ENCODE assay signal across 8 cellular contexts in genomic region chr1:151340870-151341754, GRCh38. TPM values are rescaled to one million over a fixed set of nuclear protein-coding genes. Genes with fewer than 3 reads are reported as not detected.
DNase-seq lines count a peak whose midpoint lies in the region; ATAC-seq, FAIRE-seq and TF ChIP-seq lines count a peak whose summit lies in the region.

No MANE protein-coding gene starts in this region.

- peaks cover 25% of the 10 kb centered on the region for H3K4me1 Mint-ChIP-seq in activated CD4-positive, alpha-beta memory T cell treated with anti-CD3 and anti-CD28 coated beads for 36 hours (ENCODE audit: low read depth)
- H3K4me1 Mint-ChIP-seq in mesothelial cell of epicardium: peaks cover 15% of the 10 kb centered on the region

- TF ChIP-seq CTCF in mesothelial cell of epicardium (IDR thresholded peaks at IDR 0.05; ENCODE audit: unreplicated experiment): peak; percentile 77
- peak in 5 of 7 experiments; percentile 52 to 88 (median 72) for TF ChIP-seq CTCF in stomach (IDR thresholded peaks at IDR 0.05)

- H3K27me3 ChIP-seq in stomach: no peaks in the 10 kb centered on the region

- H3K36me3 Mint-ChIP-seq in activated CD4-positive, alpha-beta memory T cell treated with anti-CD3 and anti-CD28 coated beads for 36 hours: peaks cover 12% of the 10 kb centered on the region
- H3K36me3 Mint-ChIP-seq in mesothelial cell of epicardium: peaks cover 18% of the 10 kb centered on the region

- H3K27me3 Mint-ChIP-seq in activated CD4-positive, alpha-beta memory T cell treated with anti-CD3 and anti-CD28 coated beads for 36 hours: no peaks in the 10 kb centered on the region
- no peaks in the 10 kb centered on the region for H3K27me3 Mint-ChIP-seq in mesothelial cell of epicardium (ENCODE audit: low read depth)

- no peak overlapping the region for H3K4me3 Mint-ChIP-seq in activated CD4-positive, alpha-beta memory T cell treated with anti-CD3 and anti-CD28 coated beads for 36 hours
- H3K4me3 Mint-ChIP-seq in mesothelial cell of epicardium: no peak overlapping the region

- peak; percentile 31 for FAIRE-seq in endometrium (lab: Jason Lieb, UNC)

- H3K4me3 ChIP-seq in stomach: no peak overlapping the region

- intact Hi-C loops in activated CD4-positive, alpha-beta memory T cell treated with anti-CD3 and anti-CD28 coated beads for 36 hours (cut with micrococcal nuclease): loop anchor here (1.0 to 10.0 kb wide), 3 partner anchors 40 to 424 kb away; partner anchors contain the start of genes MRPL9 and ZNF687
- intact Hi-C loops in stomach (cut with DNase I; ENCODE audit: low total_unique reads): loop anchor here (5.0 kb wide), 1 partner anchor 39 kb away; no protein-coding TSS in a partner anchor

- CTCF ChIA-PET in activated CD4-positive, alpha-beta memory T cell treated with anti-CD3 and anti-CD28 coated beads for 36 hours (lab: Charles Lee): interaction anchor here (0.5 to 11.2 kb wide), 49 partner anchors 8 to 543 kb away, joined by 3 to 229 read pairs (median 4); partner anchors contain the start of genes C1orf56, PI4KB, PIP5K1A and PSMD4

- POLR2A ChIA-PET in activated CD4-positive, alpha-beta memory T cell treated with anti-CD3 and anti-CD28 coated beads for 36 hours (lab: Charles Lee): interaction anchor here (0.7 to 1.6 kb wide), 12 partner anchors 14 to 59 kb away, joined by 3 to 10 read pairs (median 4); partner anchors contain the start of genes PI4KB and ZNF687

- peak overlapping the region; percentile 29 for H3K27ac Mint-ChIP-seq in activated CD4-positive, alpha-beta memory T cell treated with anti-CD3 and anti-CD28 coated beads for 36 hours
- peak overlapping the region; percentile 24 for H3K27ac Mint-ChIP-seq in mesothelial cell of epicardium

- no peaks in the 10 kb centered on the region for H3K9me3 ChIP-seq in stomach

- peaks cover 22 to 37% (median 36%) of the 10 kb centered on the region in 4 donors for H3K36me3 ChIP-seq in stomach

- TF ChIP-seq POLR2A in stomach (IDR thresholded peaks at IDR 0.05): no peak

- no peak for ATAC-seq in HG02840 (IDR thresholded peaks at IDR 0.05; ENCODE audit: low FRiP score, unreplicated experiment)

- DNase-seq in EL (peak; percentile 88), HS-27A (ENCODE audit: low read depth) (peak; percentile 51), NCI-H748 (lab: John Stamatoyannopoulos, UW; ENCODE audit: unreplicated experiment) (peak; percentile 81), mesothelial cell of epicardium (ENCODE audit: low spot score in 2 of 2, unreplicated experiment in 2 of 2) (no peak), stomach (no peak)
- peak; percentile 63 for DNase-seq in activated CD4-positive, alpha-beta memory T cell treated with anti-CD3 and anti-CD28 coated beads for 36 hours

- no peak for TF ChIP-seq EP300 in stomach (IDR thresholded peaks at IDR 0.05)

- H3K27ac ChIP-seq in stomach: peak overlapping the region in 4 of 5 donors; percentile 38 to 63 (median 51)

- no peaks in the 10 kb centered on the region for H3K9me3 Mint-ChIP-seq in activated CD4-positive, alpha-beta memory T cell treated with anti-CD3 and anti-CD28 coated beads for 36 hours
- no peaks in the 10 kb centered on the region for H3K9me3 Mint-ChIP-seq in mesothelial cell of epicardium

- 20 to 32% (median 28%) methylated on average over 7 of the region's 7 CpGs for WGBS in stomach, 5 donors

- H3K4me1 ChIP-seq in stomach: peaks cover 4 to 27% (median 17%) of the 10 kb centered on the region in 4 donors

RNA-seq across cellular contexts. Expression of gene RFX5, which starts 5.9 kb away (rescaled TPM):
- 10 to 100 TPM; 64.7 to 68.7 TPM for total RNA-seq in activated CD4-positive, alpha-beta memory T cell treated with anti-CD3 and anti-CD28 coated beads for 36 hours
- total RNA-seq in mesothelial cell of epicardium (82.8 to 89.5 TPM (median 88.2 TPM) in 3 replicates), stomach (100 to 1,000 TPM in 1 of 5 donors, 10 to 100 TPM in 4; 20.4 to 117 (median 39.1) TPM)
- 10 to 100 TPM in 2 of 3 donors, 1 to 10 TPM in 1; 9.9 to 19.4 (median 14.2) TPM for polyA plus RNA-seq in stomach

RNA-seq across cellular contexts. Expression of gene PI4KB, which starts 13.9 kb away (rescaled TPM):
- total RNA-seq in activated CD4-positive, alpha-beta memory T cell treated with anti-CD3 and anti-CD28 coated beads for 36 hours: 10 to 100 TPM; 54.7 to 62.9 TPM
- 67.2 to 77.6 TPM (median 73.7 TPM) in 3 replicates for total RNA-seq in mesothelial cell of epicardium
- total RNA-seq in stomach: 100 to 1,000 TPM in 2 of 5 donors, 10 to 100 TPM in 3; 33.2 to 187 (median 62.6) TPM
- polyA plus RNA-seq in stomach: 10 to 100 TPM; 24.1 to 33.5 (median 25.3) TPM

RNA-seq across cellular contexts. Expression of gene SELENBP1, which starts 31.4 kb away (rescaled TPM):
- not detected for total RNA-seq in activated CD4-positive, alpha-beta memory T cell treated with anti-CD3 and anti-CD28 coated beads for 36 hours
- total RNA-seq in mesothelial cell of epicardium: 51.1 to 58.5 TPM (median 53.3 TPM) in 3 replicates
- total RNA-seq in stomach: 100 to 1,000 TPM in 4 of 5 donors, 10 to 100 TPM in 1; 68.8 to 661 (median 281) TPM
- 100 to 1,000 TPM; 102 to 153 (median 117) TPM for polyA plus RNA-seq in stomach

RNA-seq across cellular contexts. Expression of gene PSMB4, which starts 58.3 kb away (rescaled TPM):
- total RNA-seq in activated CD4-positive, alpha-beta memory T cell treated with anti-CD3 and anti-CD28 coated beads for 36 hours: 100 to 1,000 TPM; 352 to 355 TPM
- total RNA-seq in mesothelial cell of epicardium (202 to 207 TPM (median 202 TPM) in 3 replicates), stomach (100 to 1,000 TPM; 111 to 258 (median 166) TPM)
- 100 to 1,000 TPM; 314 to 358 (median 329) TPM for polyA plus RNA-seq in stomach

RNA-seq across cellular contexts. Expression of gene ZNF687, which starts 59.0 kb away (rescaled TPM):
- total RNA-seq in activated CD4-positive, alpha-beta memory T cell treated with anti-CD3 and anti-CD28 coated beads for 36 hours: 10 to 100 TPM; 27.1 to 27.2 TPM
- total RNA-seq in mesothelial cell of epicardium (32.1 to 37.2 TPM (median 32.3 TPM) in 3 replicates), stomach (10 to 100 TPM; 11.9 to 59.6 (median 19.3) TPM)
- 10 to 100 TPM in 1 of 3 donors, 1 to 10 TPM in 2; 6.8 to 10.8 (median 7.3) TPM for polyA plus RNA-seq in stomach

Comparison
In these comparisons a context has a peak if more than half of its experiments do, and no peak if none do; other contexts are left out.
1. DNase-seq: peak in EL (single experiment), HS-27A (single experiment), NCI-H748 (single experiment) and activated CD4-positive, alpha-beta memory T cell treated with anti-CD3 and anti-CD28 coated beads for 36 hours (single experiment); none in mesothelial cell of epicardium (0 of 2) and stomach (single experiment).
2. RNA of gene SELENBP1, which starts 31.4 kb away (total RNA-seq): 68.8 to 661 TPM in stomach and 51.1 to 58.5 TPM in mesothelial cell of epicardium; not detected in activated CD4-positive, alpha-beta memory T cell treated with anti-CD3 and anti-CD28 coated beads for 36 hours; every median in the first group is over 10 times any median in the second.